8 cellular contexts compared by ENCODE assay signal in the genomic region with DNA sequence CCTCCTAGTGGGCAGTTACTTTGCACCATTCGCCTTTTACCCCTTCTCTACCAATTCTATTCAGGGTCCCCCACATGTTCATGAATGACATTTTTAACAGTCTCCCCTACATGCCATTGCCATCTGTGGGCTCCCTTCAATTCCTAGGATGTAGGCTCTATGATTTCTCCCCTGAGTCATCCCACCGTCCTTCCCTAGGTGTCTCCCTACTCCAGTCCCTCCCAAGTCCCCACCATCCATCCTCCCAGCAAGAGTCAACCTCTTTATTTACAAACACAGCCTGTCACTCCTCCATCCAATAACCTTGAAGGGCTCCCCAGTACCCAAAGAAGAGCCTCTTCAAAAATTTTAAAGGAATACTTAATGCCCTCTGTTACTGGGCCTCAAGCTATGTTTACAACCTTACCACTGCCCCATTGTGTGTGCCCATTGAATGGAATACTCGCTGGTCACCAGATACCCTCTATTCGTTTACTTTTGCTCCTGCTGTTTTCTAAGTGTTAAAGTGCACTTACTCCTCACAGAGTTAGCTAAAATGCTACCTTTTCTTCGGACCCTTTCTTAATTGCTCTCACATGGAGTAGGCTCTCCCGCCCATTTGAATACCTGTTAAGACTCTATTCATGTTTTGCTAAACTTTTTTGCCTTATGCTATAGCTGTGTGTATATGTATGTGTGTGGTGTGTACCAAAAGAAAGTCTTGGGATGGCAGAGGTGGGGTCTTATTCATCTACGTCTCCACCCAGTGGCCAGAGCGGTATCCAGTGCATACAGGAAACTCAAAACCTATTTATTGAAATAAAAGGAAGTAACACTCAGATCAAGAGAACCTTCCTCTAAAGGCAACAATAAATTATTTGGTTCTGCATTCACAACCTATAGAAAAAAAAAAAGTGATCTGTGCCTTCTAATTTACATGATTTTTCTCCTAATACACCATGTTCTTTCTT.
DNase-seq lines count a peak whose midpoint lies in the region; ATAC-seq and TF ChIP-seq lines count a peak whose summit lies in the region.

No MANE protein-coding gene starts in this region.

- ATAC-seq in HG03196 (IDR thresholded peaks at IDR 0.05; ENCODE audit: unreplicated experiment) (no peak), GM21723 (IDR thresholded peaks at IDR 0.05; ENCODE audit: unreplicated experiment) (no peak)

- TF ChIP-seq CTCF in GM12875 (IDR thresholded peaks at IDR 0.05; ENCODE audit: borderline replicate concordance, insufficient read depth, low read depth, low read length) (peak; percentile 22; the same call in 1 of the 2 replicates), epithelial cell of esophagus (IDR thresholded peaks at IDR 0.05; ENCODE audit: insufficient read depth, low read depth, low read length, missing control alignments) (peak; percentile 55)

- no peak overlapping the region for H3K4me3 ChIP-seq in GM12875 (ENCODE audit: low read depth, low read length)
- no peak overlapping the region for H3K4me3 ChIP-seq in epithelial cell of esophagus (ENCODE audit: low read length)

- DNase-seq in A172 (ENCODE audit: low spot score) = peak; percentile 46
- peak; percentile 19 for DNase-seq in NCI-H510A (lab: John Stamatoyannopoulos, UW)
- peak; percentile 25 for DNase-seq in epithelial cell of esophagus (ENCODE audit: low read depth)
- no peak for DNase-seq in DMS79 treated with DMSO at 0.1 percent for 48 hours (lab: John Stamatoyannopoulos, UW)
- DNase-seq in NCI-H146 treated with DMSO at 0.1 percent for 48 hours (lab: John Stamatoyannopoulos, UW; ENCODE audit: unreplicated experiment) = no peak

Comparison
In these comparisons a context has a peak if more than half of its experiments do, and no peak if none do; other contexts are left out.
1. DNase-seq: peak in A172 (single experiment), NCI-H510A (single experiment) and epithelial cell of esophagus (single experiment); none in DMS79 treated with DMSO at 0.1 percent for 48 hours (single experiment) and NCI-H146 treated with DMSO at 0.1 percent for 48 hours (single experiment).